7 cellular contexts compared by ENCODE assay signal in the genomic region with DNA sequence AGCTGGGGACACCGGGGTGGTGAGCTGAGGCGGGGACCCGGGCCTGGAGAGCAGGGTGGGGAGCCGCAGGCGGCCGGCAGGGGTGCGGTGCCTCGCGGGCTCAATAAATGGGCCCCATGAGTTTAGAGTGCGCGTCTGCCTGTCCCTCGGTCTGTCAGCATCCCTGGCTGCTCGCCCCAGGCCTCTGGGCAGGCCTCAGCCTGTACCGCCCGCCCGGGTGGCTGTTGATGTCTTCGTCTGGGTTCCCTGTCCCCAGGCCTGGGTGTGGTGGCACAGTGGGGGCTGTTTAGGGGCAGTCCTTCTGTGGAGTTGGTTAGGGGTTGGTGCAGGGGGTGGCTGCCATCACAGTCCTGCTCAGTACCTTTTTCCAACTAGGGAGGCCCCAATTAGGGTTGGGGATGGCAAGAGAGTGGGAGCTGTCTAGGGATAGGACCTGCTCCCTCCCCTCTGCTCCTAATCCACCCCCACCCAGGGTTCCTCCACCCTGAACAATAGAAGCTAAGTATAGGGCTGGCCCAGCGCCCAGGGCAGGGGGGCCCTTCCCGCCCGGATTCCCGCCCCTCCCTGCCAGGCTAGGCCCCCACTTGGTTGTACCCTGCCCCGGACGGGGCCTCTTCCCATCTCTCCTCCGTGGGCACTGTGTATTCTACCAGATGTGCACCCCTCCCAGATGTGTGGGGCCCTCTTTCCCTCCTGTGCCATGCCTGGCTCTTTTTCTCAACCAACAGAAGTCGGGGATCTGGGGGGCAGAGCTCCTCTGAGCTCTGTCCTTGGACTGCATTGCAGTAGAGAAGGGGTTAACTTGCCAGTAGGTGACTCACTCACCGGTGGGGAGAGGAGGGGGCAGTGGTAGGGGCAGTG. TPM values are rescaled to one million over a fixed set of nuclear protein-coding genes. Genes with fewer than 3 reads are reported as not detected.
DNase-seq lines count a peak whose midpoint lies in the region; ATAC-seq and TF ChIP-seq lines count a peak whose summit lies in the region.

No MANE protein-coding gene starts in this region.

- ATAC-seq in GM19397 (IDR thresholded peaks at IDR 0.05; ENCODE audit: unreplicated experiment), result no peak

- H3K27ac Mint-ChIP-seq in activated naive CD4-positive, alpha-beta T cell treated with anti-CD3 and anti-CD28 coated beads, Interleukin-2, amount 50 U/mL, for 24 hours, result peak overlapping the region; percentile 93

- H3K4me2 ChIP-seq in parathyroid adenoma (ENCODE audit: low read length), result peak overlapping the region; percentile 57

- H3K4me1 ChIP-seq in cardiac muscle cell (ENCODE audit: low read depth) (peaks cover 52% of the 10 kb centered on the region), parathyroid adenoma (peaks cover 54% of the 10 kb centered on the region)

- no peaks in the 10 kb centered on the region for H3K9me3 Mint-ChIP-seq in activated naive CD4-positive, alpha-beta T cell treated with anti-CD3 and anti-CD28 coated beads, Interleukin-2, amount 50 U/mL, for 24 hours

- H2AFZ ChIP-seq in parathyroid adenoma, result no peak overlapping the region

- H3K4me1 Mint-ChIP-seq in activated naive CD4-positive, alpha-beta T cell treated with anti-CD3 and anti-CD28 coated beads, Interleukin-2, amount 50 U/mL, for 24 hours, result peaks cover 58% of the 10 kb centered on the region

- H3K79me2 ChIP-seq in parathyroid adenoma, result peaks cover 9% of the 10 kb centered on the region

- H3K9ac ChIP-seq in parathyroid adenoma, result no peak overlapping the region

- DNase-seq in GM10266 (ENCODE audit: extremely low spot score), result peak; percentile 55
- peak; percentile 82 for DNase-seq in NCI-H146 (lab: John Stamatoyannopoulos, UW)
- DNase-seq in cardiac muscle cell (ENCODE audit: low read depth in 1 of 2, low spot score in 1 of 2), result peak; percentile 30 to 56
- no peak for DNase-seq in GF-D8 (lab: John Stamatoyannopoulos, UW)

- H3K9me3 ChIP-seq in cardiac muscle cell (ENCODE audit: low read depth) (no peaks in the 10 kb centered on the region), parathyroid adenoma (ENCODE audit: control insufficient read depth, low read length) (no peaks in the 10 kb centered on the region)

- H3K27ac ChIP-seq in cardiac muscle cell, result peak overlapping the region; percentile 81
- peak overlapping the region; percentile 51 for H3K27ac ChIP-seq in parathyroid adenoma

- no peaks in the 10 kb centered on the region for H3K27me3 Mint-ChIP-seq in activated naive CD4-positive, alpha-beta T cell treated with anti-CD3 and anti-CD28 coated beads, Interleukin-2, amount 50 U/mL, for 24 hours

- H3K27me3 ChIP-seq in cardiac muscle cell, result no peaks in the 10 kb centered on the region
- no peaks in the 10 kb centered on the region for H3K27me3 ChIP-seq in parathyroid adenoma (ENCODE audit: control insufficient read depth, insufficient read depth, low read length)

- H3K4me3 ChIP-seq in cardiac muscle cell (peak overlapping the region; percentile 91), parathyroid adenoma (ENCODE audit: low read depth, low read length) (peak overlapping the region; percentile 27)

- TF ChIP-seq CTCF in GM10266 (IDR thresholded peaks at IDR 0.05; ENCODE audit: control insufficient read depth, insufficient read depth, low read depth, missing control alignments) (no peak), cardiac muscle cell (IDR thresholded peaks at IDR 0.05; ENCODE audit: low read depth, low read length) (no peak), parathyroid adenoma (IDR thresholded peaks at IDR 0.05) (no peak)

- no peaks in the 10 kb centered on the region for H3K36me3 Mint-ChIP-seq in activated naive CD4-positive, alpha-beta T cell treated with anti-CD3 and anti-CD28 coated beads, Interleukin-2, amount 50 U/mL, for 24 hours

- no peaks in the 10 kb centered on the region for H3K36me3 ChIP-seq in cardiac muscle cell
- H3K36me3 ChIP-seq in parathyroid adenoma (ENCODE audit: control insufficient read depth, insufficient read depth, low read length), result no peaks in the 10 kb centered on the region

- H3K4me3 Mint-ChIP-seq in activated naive CD4-positive, alpha-beta T cell treated with anti-CD3 and anti-CD28 coated beads, Interleukin-2, amount 50 U/mL, for 24 hours, result peak overlapping the region; percentile 74

RNA-seq across cellular contexts. Expression of a gene that starts 12.4 kb away (rescaled TPM):
- 55.5 and 62.9 TPM in 2 replicates for total RNA-seq in cardiac muscle cell
- polyA plus RNA-seq in cardiac muscle cell, result 18.1 and 18.7 TPM in 2 replicates

RNA-seq across cellular contexts. Expression of a gene that starts 20.5 kb away (rescaled TPM):
- 1.3 and 1.4 TPM in 2 replicates for total RNA-seq in cardiac muscle cell
- 0.16 and 2.9 TPM in 2 replicates for polyA plus RNA-seq in cardiac muscle cell

RNA-seq across cellular contexts. Expression of a gene that starts 21.0 kb away (rescaled TPM):
- 91.2 and 144 TPM in 2 replicates for total RNA-seq in cardiac muscle cell
- 87.9 and 131 TPM in 2 replicates for polyA plus RNA-seq in cardiac muscle cell

RNA-seq across cellular contexts. Expression of a gene that starts 26.5 kb away (rescaled TPM):
- 97.6 and 108 TPM in 2 replicates for total RNA-seq in cardiac muscle cell
- 25.1 and 25.4 TPM in 2 replicates for polyA plus RNA-seq in cardiac muscle cell

RNA-seq across cellular contexts. Expression of a gene that starts 31.7 kb away (rescaled TPM):
- 0.18 and 3.7 TPM in 2 replicates for total RNA-seq in cardiac muscle cell
- 0.47 and 3.8 TPM in 2 replicates for polyA plus RNA-seq in cardiac muscle cell
